16 cellular contexts compared by ENCODE assay signal in genomic region chr6:159261983-159262382, GRCh38.
DNase-seq lines count a peak whose midpoint lies in the region; ATAC-seq and TF ChIP-seq lines count a peak whose summit lies in the region.
"Had no signal": no experiment of that assay in that cellular context is flagged by ENCODE, and none has a peak within 500 bp of the region (broad histone marks: within the 10 kb centered on the region; RNA-seq: fewer than 3 reads in every experiment).

No MANE protein-coding gene starts in this region.

- H3K9me3 ChIP-seq in heart left ventricle (no peaks in the 10 kb centered on the region), subcutaneous abdominal adipose tissue (ENCODE audit: control insufficient read depth in 5 of 5, low read length in 5 of 5) (no peaks in the 10 kb centered on the region)

- H3K27ac Mint-ChIP-seq in glutamatergic neuron (ENCODE audit: unreplicated experiment): no peak overlapping the region
- H3K27ac Mint-ChIP-seq: CD4-positive, alpha-beta memory T cell; GM23338; H9 had no signal

- no peaks in the 10 kb centered on the region for H3K36me3 Mint-ChIP-seq in glutamatergic neuron (ENCODE audit: unreplicated experiment)
- H3K36me3 Mint-ChIP-seq: CD4-positive, alpha-beta memory T cell had no signal

- H3K4me3 ChIP-seq in heart left ventricle (no peak overlapping the region), subcutaneous abdominal adipose tissue (ENCODE audit: low read depth in 1 of 5, low read length in 5 of 5) (no peak overlapping the region)
- H3K4me3 ChIP-seq: GM23338 had no signal

- H3K27me3 Mint-ChIP-seq in glutamatergic neuron (ENCODE audit: unreplicated experiment): peaks cover 2% of the 10 kb centered on the region

- H3K4me3 Mint-ChIP-seq in glutamatergic neuron (ENCODE audit: unreplicated experiment): no peak overlapping the region
- H3K4me3 Mint-ChIP-seq: CD4-positive, alpha-beta memory T cell; GM23338; H9 had no signal

- H3K27ac ChIP-seq in heart left ventricle: no peak overlapping the region
- H3K27ac ChIP-seq in subcutaneous abdominal adipose tissue (ENCODE audit: low read depth, low read length): peak overlapping the region; percentile 28

- TF ChIP-seq POLR2A in heart left ventricle (IDR thresholded peaks at IDR 0.05): no peak

- TF ChIP-seq CTCF in heart left ventricle (IDR thresholded peaks at IDR 0.05) (no peak), glutamatergic neuron (IDR thresholded peaks at IDR 0.05; ENCODE audit: partially characterized antibody, unreplicated experiment) (no peak)

- no peak for DNase-seq in left ventricle myocardium superior
- DNase-seq in heart left ventricle: no peak
- no peak for DNase-seq in left lobe of liver (ENCODE audit: low spot score)
- DNase-seq in NCI-H1092 treated with DMSO at 0.1 percent for 48 hours (lab: John Stamatoyannopoulos, UW): no peak
- DNase-seq in glutamatergic neuron: no peak
- DNase-seq: C1 segment of cervical spinal cord; Calu3; CD4-positive, alpha-beta memory T cell; COR-L47; DMS53; DMS79 treated with DMSO at 0.1 percent for 48 hours; GF-D8; H9 had no signal

- H3K4me1 Mint-ChIP-seq in glutamatergic neuron (ENCODE audit: low read depth, unreplicated experiment): no peaks in the 10 kb centered on the region
- H3K4me1 Mint-ChIP-seq: CD4-positive, alpha-beta memory T cell; GM23338; H9 had no signal

- no peaks in the 10 kb centered on the region for H3K36me3 ChIP-seq in heart left ventricle
- H3K36me3 ChIP-seq in subcutaneous abdominal adipose tissue (ENCODE audit: control insufficient read depth in 5 of 5, insufficient read depth in 5 of 5, low read length in 5 of 5): no peaks in the 10 kb centered on the region

- H3K9ac ChIP-seq in subcutaneous abdominal adipose tissue (ENCODE audit: low read length in 5 of 5): no peak overlapping the region

- peak; percentile 28 for ATAC-seq in left ventricle myocardium superior
- no peak for ATAC-seq in heart left ventricle
- peak; percentile 62 for ATAC-seq in left lobe of liver
- ATAC-seq: GM23338, HCT116 had no signal

- H3K27me3 ChIP-seq in heart left ventricle (no peaks in the 10 kb centered on the region), subcutaneous abdominal adipose tissue (ENCODE audit: control insufficient read depth in 5 of 5, insufficient read depth in 4 of 5, low read length in 5 of 5) (no peaks in the 10 kb centered on the region)

- intact Hi-C loops in left ventricle myocardium superior (cut with micrococcal nuclease) (no loop called here), heart left ventricle (cut with DNase I) (no loop called here)

- H3K4me1 ChIP-seq in heart left ventricle (peaks cover 0 to 16% (median 0%) of the 10 kb centered on the region in 12 donors), subcutaneous abdominal adipose tissue (ENCODE audit: control insufficient read depth in 5 of 5, insufficient read depth in 5 of 5, low read length in 5 of 5) (peaks cover 0 to 43% (median 34%) of the 10 kb centered on the region in 5 donors)

- H3K9me3 Mint-ChIP-seq in glutamatergic neuron (ENCODE audit: unreplicated experiment): no peaks in the 10 kb centered on the region
- H3K9me3 Mint-ChIP-seq: GM23338 had no signal

Comparison
In these comparisons a context has a peak if more than half of its experiments do, and no peak if none do; other contexts are left out.
1. ATAC-seq: peak in left ventricle myocardium superior (single experiment) and left lobe of liver (single experiment); none in heart left ventricle (0 of 4).